Comparison of ENCODE assay signal across 1 cellular context in genomic region chrX:41119803-41120202, GRCh38.
TF ChIP-seq lines count a peak whose summit lies in the region.

No MANE protein-coding gene starts in this region.

TF ChIP-seq in WTC11, 78 proteins besides CTCF, POLR2A, EP300 and RAD21 (continued from another document):
- no peak for TF ChIP-seq MLX (CRISPR knock-in tag; IDR thresholded peaks at IDR 0.05)
